In the genomic region with DNA sequence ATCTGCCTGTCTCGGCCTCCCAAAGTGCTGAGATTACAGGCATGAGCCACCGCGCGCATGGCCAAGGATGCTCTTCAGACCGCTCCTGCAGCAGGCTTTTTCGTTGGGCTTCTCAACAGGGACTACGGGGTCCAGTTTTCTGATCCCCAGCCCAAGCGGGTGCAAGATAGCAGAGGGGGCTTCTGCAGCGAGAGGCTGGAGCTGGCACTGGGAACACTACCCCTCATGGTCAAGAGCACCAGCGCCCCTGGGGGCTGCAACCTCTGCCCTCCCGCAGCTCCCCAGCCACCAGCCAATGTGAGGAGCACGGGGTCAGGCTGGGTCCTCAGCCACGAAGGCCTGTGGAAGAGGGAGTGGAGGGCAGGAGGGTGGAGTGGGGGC, we compare ENCODE assay signal across 26 cellular contexts.
"Had no signal": no experiment of that assay in that cellular context is flagged by ENCODE, and none has a peak within 500 bp of the region (broad histone marks: within the 10 kb centered on the region; RNA-seq: fewer than 3 reads in every experiment).

No MANE protein-coding gene starts in this region.

- H3K27ac Mint-ChIP-seq: activated CD4-positive, alpha-beta T cell treated with anti-CD3 and anti-CD28 coated beads, Interleukin-2, amount 10 ng/mL, durations not matched to agents 24 days and 14 days; activated CD8-positive, alpha-beta T cell treated with anti-CD3 and anti-CD28 coated beads, Interleukin-2, amount 10 ng/mL, durations not matched to agents 7 days and 5 days; activated naive CD4-positive, alpha-beta T cell treated with anti-CD3 and anti-CD28 coated beads for 36 hours; activated naive CD4-positive, alpha-beta T cell treated with anti-CD3 and anti-CD28 coated beads, Interleukin-2, amount 50 U/mL, for 72 hours; activated T-cell treated with anti-CD3 and anti-CD28 coated beads, Interleukin-2, amount 50 U/mL, for 24 hours; activated T-helper 2 cell treated with anti-CD3 and anti-CD28 coated beads, Interferon-gamma antibody, Interleukin-2, Interleukin-4, amounts not matched to agents 10 μg/mL and 5 μg/mL and 100 μg/mL, durations not matched to agents 14 hours and 24 hours and 36 hours; T-helper 2 cell treated with Interferon-gamma antibody and Interleukin-4, amounts not matched to agents 5 μg/mL and 100 μg/mL, for 36 hours had no signal

- H3K4me3 Mint-ChIP-seq: activated CD4-positive, alpha-beta T cell treated with anti-CD3 and anti-CD28 coated beads, Interleukin-2, amount 10 ng/mL, durations not matched to agents 24 days and 14 days; activated CD8-positive, alpha-beta T cell treated with anti-CD3 and anti-CD28 coated beads, Interleukin-2, amount 10 ng/mL, durations not matched to agents 7 days and 5 days; activated naive CD4-positive, alpha-beta T cell treated with anti-CD3 and anti-CD28 coated beads for 36 hours; activated T-cell treated with anti-CD3 and anti-CD28 coated beads, Interleukin-2, amount 50 U/mL, for 24 hours; T-helper 2 cell treated with Interferon-gamma antibody and Interleukin-4, amounts not matched to agents 5 μg/mL and 100 μg/mL, for 36 hours had no signal

- H3K27me3 Mint-ChIP-seq: activated CD4-positive, alpha-beta T cell treated with anti-CD3 and anti-CD28 coated beads, Interleukin-2, amount 10 ng/mL, durations not matched to agents 24 days and 14 days; activated T-cell treated with anti-CD3 and anti-CD28 coated beads, Interleukin-2, amount 50 U/mL, for 24 hours had no signal

- H3K27ac ChIP-seq: adrenal gland, body of pancreas, breast epithelium, Peyer's patch, SJCRH30, SK-N-MC had no signal

- DNase-seq: activated CD4-positive, alpha-beta T cell treated with anti-CD3 and anti-CD28 coated beads, Interleukin-2, amount 10 ng/mL, durations not matched to agents 24 days and 14 days; activated CD4-positive, alpha-beta T cell treated with anti-CD3 and anti-CD28 coated beads, Interleukin-2, amount 50 U/mL, for 4 hours; activated CD8-positive, alpha-beta T cell treated with anti-CD3 and anti-CD28 coated beads, Interleukin-2, amount 10 ng/mL, durations not matched to agents 7 days and 5 days; activated gamma-delta T cell treated with Interleukin-2 at 50 U/mL for 16 hours; activated naive CD4-positive, alpha-beta T cell treated with anti-CD3 and anti-CD28 coated beads for 36 hours; activated T-cell treated with anti-CD3 and anti-CD28 coated beads, Interleukin-2, amount 50 U/mL, for 24 hours; adrenal gland; body of pancreas; caudate nucleus; cerebellar nuclear complex; NCI-H1092 treated with DMSO at 0.1 percent for 48 hours; NCI-H1417; NCI-H1694; NCI-H1930; NCI-H510A; NCI-H526; NCI-H748 treated with DMSO at 0.1 percent for 48 hours; NK-92 treated with Interleukin-12 subunit alpha and Interleukin-12 subunit beta, amount 100 ng/mL, for 24 hours; PC-3; Peyer's patch; SJCRH30 had no signal

- H3K27me3 ChIP-seq: adrenal gland, body of pancreas, breast epithelium, Peyer's patch, SJCRH30 had no signal

- H3K4me3 ChIP-seq: adrenal gland, body of pancreas, breast epithelium, Peyer's patch, SJCRH30, SK-N-MC had no signal

- H3K9me3 ChIP-seq: adrenal gland, body of pancreas, breast epithelium, Peyer's patch, SJCRH30 had no signal

- H3K36me3 ChIP-seq: breast epithelium had no signal

- ATAC-seq: activated CD8-positive, alpha-beta T cell treated with anti-CD3 and anti-CD28 coated beads, Interleukin-2, amount 10 ng/mL, durations not matched to agents 7 days and 5 days; activated naive CD4-positive, alpha-beta T cell treated with anti-CD3 and anti-CD28 coated beads, Interleukin-2, amount 50 U/mL, for 72 hours; body of pancreas; PC-3 had no signal

- H3K9me3 Mint-ChIP-seq: activated CD4-positive, alpha-beta T cell treated with anti-CD3 and anti-CD28 coated beads, Interleukin-2, amount 10 ng/mL, durations not matched to agents 24 days and 14 days; activated naive CD4-positive, alpha-beta T cell treated with anti-CD3 and anti-CD28 coated beads for 36 hours; activated naive CD4-positive, alpha-beta T cell treated with anti-CD3 and anti-CD28 coated beads, Interleukin-2, amount 50 U/mL, for 72 hours; activated T-cell treated with anti-CD3 and anti-CD28 coated beads, Interleukin-2, amount 50 U/mL, for 24 hours; activated T-helper 2 cell treated with anti-CD3 and anti-CD28 coated beads, Interferon-gamma antibody, Interleukin-2, Interleukin-4, amounts not matched to agents 10 μg/mL and 5 μg/mL and 100 μg/mL, durations not matched to agents 14 hours and 24 hours and 36 hours; T-helper 2 cell treated with Interferon-gamma antibody and Interleukin-4, amounts not matched to agents 5 μg/mL and 100 μg/mL, for 36 hours had no signal
